Comparison of ENCODE assay signal across 12 cellular contexts in the genomic region with DNA sequence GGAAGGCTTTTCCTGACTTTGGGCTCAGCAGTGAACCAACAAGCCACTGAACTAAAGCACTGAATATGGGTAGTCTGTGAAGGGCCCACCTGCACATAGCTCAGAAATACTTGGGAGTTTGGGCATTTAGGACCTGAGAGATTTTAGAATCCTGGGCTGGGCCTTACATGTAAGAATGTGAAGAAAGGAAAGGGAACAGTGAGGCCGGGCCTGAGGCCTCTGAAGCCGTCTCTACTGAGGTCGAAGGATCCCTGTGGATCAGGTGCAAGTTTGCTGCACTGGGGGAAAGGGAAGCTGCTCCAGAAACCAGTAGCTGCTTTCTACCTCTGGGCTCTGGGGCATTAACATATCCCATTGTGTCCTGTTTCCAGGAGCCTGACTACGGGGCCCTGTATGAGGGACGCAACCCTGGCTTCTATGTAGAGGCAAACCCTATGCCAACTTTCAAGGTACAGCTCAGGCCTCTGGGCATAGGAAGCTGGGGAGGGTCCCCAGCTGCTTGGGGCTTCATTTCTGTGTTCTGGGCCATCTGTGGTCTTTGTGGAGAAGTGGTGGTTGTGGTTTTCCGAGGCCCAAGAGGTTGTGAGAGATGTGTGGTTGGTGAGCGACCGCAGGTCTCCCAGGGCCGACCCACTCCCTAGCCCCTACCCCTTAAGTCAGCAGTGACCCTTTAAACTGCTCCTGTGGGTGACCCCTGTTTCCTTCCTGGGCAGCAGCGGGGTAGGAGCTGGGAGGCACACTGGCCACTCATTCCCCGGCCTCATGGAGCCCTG. TPM values are rescaled to one million over a fixed set of nuclear protein-coding genes. Genes with fewer than 3 reads are reported as not detected.
A peak's percentile ranks its signal among the peaks of the same experiment; 100 is the strongest.
DNase-seq lines count a peak whose midpoint lies in the region; ATAC-seq and TF ChIP-seq lines count a peak whose summit lies in the region.
"Had no signal": no experiment of that assay in that cellular context is flagged by ENCODE, and none has a peak within 500 bp of the region (broad histone marks: within the 10 kb centered on the region; RNA-seq: fewer than 3 reads in every experiment).

No MANE protein-coding gene starts in this region.

- TF ChIP-seq POLR2A in spleen (IDR thresholded peaks at IDR 0.05): no peak

- no peaks in the 10 kb centered on the region for H3K27me3 Mint-ChIP-seq in activated T-cell treated with anti-CD3 and anti-CD28 coated beads, Interleukin-2, amount 50 U/mL, for 72 hours (ENCODE audit: low read depth)
- no peaks in the 10 kb centered on the region for H3K27me3 Mint-ChIP-seq in activated naive CD8-positive, alpha-beta T cell

- no peak for DNase-seq in activated T-cell treated with anti-CD3 and anti-CD28 coated beads, Interleukin-2, amount 50 U/mL, for 72 hours
- DNase-seq in activated T-cell treated with anti-CD3 and anti-CD28 coated beads for 4 hours: no peak
- peak; percentile 59 for DNase-seq in spleen
- no peak for DNase-seq in hypothalamus (lab: John Stamatoyannopoulos, UW)
- DNase-seq in A172 (ENCODE audit: low spot score): no peak
- DNase-seq: dermis blood vessel endothelial cell; NCI-H1930; stimulated activated naive CD4-positive, alpha-beta T cell treated with Interleukin-2 at 50 U/mL for 16 hours had no signal

- H3K27me3 ChIP-seq in spleen (replicated peaks in 1 of 7): no peaks in the 10 kb centered on the region

- intact Hi-C loops in spleen (cut with DNase I; ENCODE audit: low total_unique reads): no loop called here

- TF ChIP-seq CTCF in spleen (IDR thresholded peaks at IDR 0.05 in 8 of 11, conservative IDR thresholded peaks at IDR 0.05 in 3 of 11): no peak

- no peaks in the 10 kb centered on the region for H3K9me3 Mint-ChIP-seq in activated T-cell treated with anti-CD3 and anti-CD28 coated beads, Interleukin-2, amount 50 U/mL, for 72 hours
- no peaks in the 10 kb centered on the region for H3K9me3 Mint-ChIP-seq in activated naive CD8-positive, alpha-beta T cell (ENCODE audit: low read depth)

- 50 to 64% (median 55%) methylated on average over 11 of the region's 11 CpGs for WGBS in spleen, 5 donors

- no peak overlapping the region for H3K27ac ChIP-seq in spleen

- H3K4me1 Mint-ChIP-seq in activated T-cell treated with anti-CD3 and anti-CD28 coated beads, Interleukin-2, amount 50 U/mL, for 72 hours (ENCODE audit: low read depth): peaks cover 41% of the 10 kb centered on the region
- H3K4me1 Mint-ChIP-seq in activated naive CD8-positive, alpha-beta T cell (ENCODE audit: low read depth): peaks cover 54% of the 10 kb centered on the region

- H3K4me3 Mint-ChIP-seq in activated T-cell treated with anti-CD3 and anti-CD28 coated beads, Interleukin-2, amount 50 U/mL, for 72 hours: no peak overlapping the region
- no peak overlapping the region for H3K4me3 Mint-ChIP-seq in activated naive CD8-positive, alpha-beta T cell

- H3K36me3 Mint-ChIP-seq in activated T-cell treated with anti-CD3 and anti-CD28 coated beads, Interleukin-2, amount 50 U/mL, for 72 hours (ENCODE audit: insufficient read depth in 2 of 2): peaks cover 22 to 47% of the 10 kb centered on the region in 2 donors
- H3K36me3 Mint-ChIP-seq in activated naive CD8-positive, alpha-beta T cell: peaks cover 8% of the 10 kb centered on the region

- ATAC-seq in activated T-cell treated with anti-CD3 and anti-CD28 coated beads, Interleukin-2, amount 50 U/mL, for 72 hours (replicated peaks in 1 of 2): peak in 1 of 2 donors; percentile 26
- ATAC-seq in HG02798 (IDR thresholded peaks at IDR 0.05; ENCODE audit: poor library complexity, unreplicated experiment): peak; percentile 43
- no peak for ATAC-seq in GM19328 (IDR thresholded peaks at IDR 0.05; ENCODE audit: unreplicated experiment)

- H3K27ac Mint-ChIP-seq in activated T-cell treated with anti-CD3 and anti-CD28 coated beads, Interleukin-2, amount 50 U/mL, for 72 hours: peak overlapping the region; percentile 16
- peak overlapping the region; percentile 81 for H3K27ac Mint-ChIP-seq in activated naive CD8-positive, alpha-beta T cell

- H3K9me3 ChIP-seq in spleen: no peaks in the 10 kb centered on the region
- H3K9me3 ChIP-seq: HAP-1 had no signal

- peaks cover 6 to 36% (median 13%) of the 10 kb centered on the region in 6 donors for H3K4me1 ChIP-seq in spleen
- H3K4me1 ChIP-seq: HAP-1 had no signal

- H3K36me3 ChIP-seq in spleen: peaks cover 0 to 100% (median 91%) of the 10 kb centered on the region in 6 donors

- no peak overlapping the region for H3K4me3 ChIP-seq in spleen
- H3K4me3 ChIP-seq: HAP-1 had no signal

RNA-seq across cellular contexts. Expression of gene PLCG1, which starts 30.3 kb away (rescaled TPM):
- total RNA-seq in activated T-cell treated with anti-CD3 and anti-CD28 coated beads, Interleukin-2, amount 50 U/mL, for 72 hours: 100 to 1,000 TPM; 177 to 221 TPM
- total RNA-seq in spleen: 100 to 1,000 TPM in 6 of 7 donors, 10 to 100 TPM in 1; 96.7 to 144 (median 134) TPM
- 10 to 100 TPM; 28.0 to 51.3 (median 29.3) TPM for polyA plus RNA-seq in spleen
- total RNA-seq in A172 (2014; rRNA removed; shearing (Covaris generic)): 79.6 and 82.9 TPM in 2 replicates
